17 cellular contexts compared by ENCODE assay signal in genomic region chr18:62438402-62438801, GRCh38.
A peak's percentile ranks its signal among the peaks of the same experiment; 100 is the strongest.
DNase-seq lines count a peak whose midpoint lies in the region; ATAC-seq and TF ChIP-seq lines count a peak whose summit lies in the region.
"Had no signal": no experiment of that assay in that cellular context is flagged by ENCODE, and none has a peak within 500 bp of the region (broad histone marks: within the 10 kb centered on the region; RNA-seq: fewer than 3 reads in every experiment).

No MANE protein-coding gene starts in this region.

- no peak overlapping the region for H3K4me2 ChIP-seq in GM23338

- no peak overlapping the region for H3K4me3 Mint-ChIP-seq in GM23338
- H3K4me3 Mint-ChIP-seq: activated CD4-positive, alpha-beta T cell treated with anti-CD3 and anti-CD28 coated beads for 36 hours; naive thymus-derived CD4-positive, alpha-beta T cell; stimulated activated naive CD8-positive, alpha-beta T cell treated with anti-CD3 and anti-CD28 coated beads, Interleukin-15, amount 100 ng/mL, for 72 hours had no signal

- peaks cover 8% of the 10 kb centered on the region; the same call in 1 of the 2 replicates for H3K4me1 ChIP-seq in GM23338 (ENCODE audit: insufficient read depth)
- H3K4me1 ChIP-seq in ascending aorta = peaks cover 4 to 19% of the 10 kb centered on the region in 2 donors
- peaks cover 5 to 27% (median 17%) of the 10 kb centered on the region in 4 donors for H3K4me1 ChIP-seq in liver (ENCODE audit: control insufficient read depth in 4 of 4, insufficient read depth in 4 of 4, low read length in 3 of 4)
- peaks cover 33% of the 10 kb centered on the region for H3K4me1 ChIP-seq in suprapubic skin
- H3K4me1 ChIP-seq: HAP-1 had no signal

- H3K27ac ChIP-seq in GM23338 (ENCODE audit: low read depth) = no peak overlapping the region
- H3K27ac ChIP-seq in ascending aorta = peak overlapping the region; percentile 85 to 94
- H3K27ac ChIP-seq in liver (ENCODE audit: low read depth in 1 of 2, low read length in 2 of 2) = peak overlapping the region; percentile 94 to 95
- H3K27ac ChIP-seq in suprapubic skin = peak overlapping the region; percentile 88

- H3K36me3 ChIP-seq in GM23338 (ENCODE audit: insufficient read depth) (no peaks in the 10 kb centered on the region), ascending aorta (no peaks in the 10 kb centered on the region), liver (ENCODE audit: control insufficient read depth in 4 of 4, insufficient read depth in 3 of 4, low read depth in 1 of 4, low read length in 3 of 4) (no peaks in the 10 kb centered on the region), suprapubic skin (no peaks in the 10 kb centered on the region)
- H3K36me3 ChIP-seq: HAP-1 had no signal

- H4K20me1 ChIP-seq in GM23338 (replicated peaks; ENCODE audit: insufficient read depth) = no peaks in the 10 kb centered on the region

- no peaks in the 10 kb centered on the region for H3K9me3 Mint-ChIP-seq in GM23338
- H3K9me3 Mint-ChIP-seq: stimulated activated naive CD8-positive, alpha-beta T cell treated with anti-CD3 and anti-CD28 coated beads, Interleukin-15, amount 100 ng/mL, for 72 hours had no signal

- TF ChIP-seq RAD21 in liver (IDR thresholded peaks at IDR 0.05) = peak in 1 of 2 donors; percentile 41

- DNase-seq in GM23338 (ENCODE audit: low spot score) (no peak), ascending aorta (ENCODE audit: low spot score in 2 of 2) (no peak), suprapubic skin (ENCODE audit: low spot score in 2 of 2) (no peak), NCI-H1105 (lab: John Stamatoyannopoulos, UW) (no peak), islet precursor cell (no peak)
- DNase-seq: activated CD4-positive, alpha-beta T cell treated with anti-CD3 and anti-CD28 coated beads for 36 hours; activated naive CD4-positive, alpha-beta T cell treated with anti-CD3 and anti-CD28 coated beads, Interleukin-2, amount 50 U/mL, for 16 hours; AML-193; effector CD8-positive, alpha-beta T cell; GDM1; naive thymus-derived CD4-positive, alpha-beta T cell; NCI-H187 treated with DMSO at 0.1 percent for 48 hours; NCI-H446 treated with DMSO at 0.1 percent for 48 hours; stimulated activated naive CD8-positive, alpha-beta T cell treated with anti-CD3 and anti-CD28 coated beads, Interleukin-15, amount 100 ng/mL, for 72 hours had no signal

- intact Hi-C loops in ascending aorta (cut with DNase I) = loop anchor here (1.0 to 10.0 kb wide), 5 partner anchors 13 to 1536 kb away; partner anchors contain the start of genes PHLPP1, SERPINB8 and VPS4B

- no peak for TF ChIP-seq EP300 in suprapubic skin (IDR thresholded peaks at IDR 0.05)

- H3K4me3 ChIP-seq in GM23338 (no peak overlapping the region), ascending aorta (no peak overlapping the region), liver (ENCODE audit: low read depth in 1 of 3, low read length in 3 of 3) (peak overlapping the region in 2 of 3 donors; percentile 1 to 27), suprapubic skin (no peak overlapping the region)
- H3K4me3 ChIP-seq: HAP-1 had no signal

- peaks cover 10% of the 10 kb centered on the region for H3K4me1 Mint-ChIP-seq in GM23338
- H3K4me1 Mint-ChIP-seq: activated CD4-positive, alpha-beta T cell treated with anti-CD3 and anti-CD28 coated beads for 36 hours; stimulated activated naive CD8-positive, alpha-beta T cell treated with anti-CD3 and anti-CD28 coated beads, Interleukin-15, amount 100 ng/mL, for 72 hours had no signal

- WGBS in liver = 54% methylated on average over 12 of the region's 12 CpGs
- WGBS in suprapubic skin = 95% methylated on average over 12 of the region's 12 CpGs

- peak overlapping the region in 1 of 2 donors; percentile 73 for H3K9ac ChIP-seq in liver (ENCODE audit: low read depth in 1 of 2, low read length in 2 of 2)

- no peak for TF ChIP-seq CTCF in GM23338 (conservative IDR thresholded peaks at IDR 0.05; ENCODE audit: low read depth in 2 of 2)
- no peak for TF ChIP-seq CTCF in ascending aorta (IDR thresholded peaks at IDR 0.05)
- no peak for TF ChIP-seq CTCF in liver (IDR thresholded peaks at IDR 0.05; ENCODE audit: low read depth, low read length, missing input control)
- no peak for TF ChIP-seq CTCF in suprapubic skin (IDR thresholded peaks at IDR 0.05)

- peak overlapping the region; percentile 98 for H2AFZ ChIP-seq in GM23338

- ATAC-seq in GM23338 (no peak), HG03565 (IDR thresholded peaks at IDR 0.05; ENCODE audit: unreplicated experiment) (no peak)
- ATAC-seq: activated CD4-positive, alpha-beta T cell treated with anti-CD3 and anti-CD28 coated beads for 36 hours; naive thymus-derived CD4-positive, alpha-beta T cell; stimulated activated naive CD8-positive, alpha-beta T cell treated with anti-CD3 and anti-CD28 coated beads, Interleukin-15, amount 100 ng/mL, for 72 hours had no signal

- H3K36me3 Mint-ChIP-seq in GM23338 (ENCODE audit: low read depth) = no peaks in the 10 kb centered on the region
- H3K36me3 Mint-ChIP-seq: naive thymus-derived CD4-positive, alpha-beta T cell had no signal

- no peaks in the 10 kb centered on the region for H3K9me2 ChIP-seq in GM23338 (ENCODE audit: insufficient read depth)

- peaks cover 6% of the 10 kb centered on the region for H3K27me3 Mint-ChIP-seq in GM23338 (ENCODE audit: insufficient read depth, low read depth, poor library complexity)

- H3K9me3 ChIP-seq in ascending aorta (no peaks in the 10 kb centered on the region), liver (ENCODE audit: control insufficient read depth in 4 of 4, low read length in 3 of 4) (no peaks in the 10 kb centered on the region), suprapubic skin (no peaks in the 10 kb centered on the region)
- H3K9me3 ChIP-seq: HAP-1 had no signal

- H3K79me2 ChIP-seq in GM23338 (replicated peaks; ENCODE audit: insufficient read depth) = no peaks in the 10 kb centered on the region

- H3K27me3 ChIP-seq in GM23338 (ENCODE audit: insufficient read depth) (no peaks in the 10 kb centered on the region), ascending aorta (no peaks in the 10 kb centered on the region), liver (ENCODE audit: control insufficient read depth in 4 of 4, insufficient read depth in 4 of 4, low read length in 3 of 4) (no peaks in the 10 kb centered on the region), suprapubic skin (no peaks in the 10 kb centered on the region)

- no peak for TF ChIP-seq POLR2A in suprapubic skin (IDR thresholded peaks at IDR 0.05)

- no peaks in the 10 kb centered on the region for H3F3A ChIP-seq in GM23338 (replicated peaks; ENCODE audit: low read depth)

- H3K27ac Mint-ChIP-seq in GM23338 = no peak overlapping the region
- H3K27ac Mint-ChIP-seq: activated CD4-positive, alpha-beta T cell treated with anti-CD3 and anti-CD28 coated beads for 36 hours; naive thymus-derived CD4-positive, alpha-beta T cell; stimulated activated naive CD8-positive, alpha-beta T cell treated with anti-CD3 and anti-CD28 coated beads, Interleukin-15, amount 100 ng/mL, for 72 hours had no signal

TF ChIP-seq in GM23338, 12 proteins besides CTCF, POLR2A, EP300 and RAD21 (continues in another document):
- TF ChIP-seq JUNB (IDR thresholded peaks at IDR 0.05; ENCODE audit: unreplicated experiment) (no peak), EZH2phosphoT487 (IDR thresholded peaks at IDR 0.05; ENCODE audit: unreplicated experiment) (no peak), ETS1 (IDR thresholded peaks at IDR 0.05) (no peak), NANOG (IDR thresholded peaks at IDR 0.05; ENCODE audit: borderline replicate concordance) (no peak), STAT1 (IDR thresholded peaks at IDR 0.05; ENCODE audit: unreplicated experiment) (no peak), CREB1 (CRISPR knock-in tag; IDR thresholded peaks at IDR 0.05; ENCODE audit: low read depth) (no peak)

TF ChIP-seq in liver, 16 proteins besides CTCF, POLR2A, EP300 and RAD21 (continues in another document):
- TF ChIP-seq HNF4G (IDR thresholded peaks at IDR 0.05) = no peak
- peak; percentile 83 to 91 for TF ChIP-seq HNF4A (conservative IDR thresholded peaks at IDR 0.05)
- TF ChIP-seq FOXA2 (IDR thresholded peaks at IDR 0.05) = no peak
- TF ChIP-seq EGR1 (IDR thresholded peaks at IDR 0.05; ENCODE audit: low read depth in 2 of 2) = peak in 1 of 2 donors; percentile 49
- TF ChIP-seq TAF1 (conservative IDR thresholded peaks at IDR 0.05) = no peak
- TF ChIP-seq YY1 (IDR thresholded peaks at IDR 0.05) = peak; percentile 29
- peak; percentile 25 for TF ChIP-seq ATF3 (IDR thresholded peaks at IDR 0.05)
- TF ChIP-seq NR2F2 (IDR thresholded peaks at IDR 0.05) = no peak
- TF ChIP-seq SP1 (IDR thresholded peaks at IDR 0.05) = peak; percentile 86
- peak; percentile 26 for TF ChIP-seq ZBTB33 (IDR thresholded peaks at IDR 0.05)

Comparison
In these comparisons a context has a peak if more than half of its experiments do, and no peak if none do; other contexts are left out.
1. H3K4me3 ChIP-seq: peak in liver (2 of 3); none in GM23338 (single experiment), ascending aorta (0 of 2) and suprapubic skin (single experiment).